6 cellular contexts compared by ENCODE assay signal in genomic region chr4:79999048-79999447, GRCh38.
DNase-seq lines count a peak whose midpoint lies in the region; ATAC-seq and TF ChIP-seq lines count a peak whose summit lies in the region.
"Not testable (repeated sequence)": the region's sequence is repeated elsewhere in the genome, so short reads cannot be mapped to it uniquely, and the experiment has no call there.

No MANE protein-coding gene starts in this region.

- DNase-seq in CD4-positive, alpha-beta memory T cell; HFFc6; endothelial cell (ENCODE audit: low spot score); stimulated activated effector memory CD8-positive, alpha-beta T cell treated with anti-CD3 and anti-CD28 coated beads, Interleukin-12 subunit alpha, Interleukin-12 subunit beta, amount 100 ng/mL, for 72 hours (ENCODE audit: low spot score in 2 of 2): not testable (repeated sequence)
- peak; percentile 7 for DNase-seq in activated CD4-positive, alpha-beta T cell treated with anti-CD3 and anti-CD28 coated beads for 36 hours
- DNase-seq in activated naive CD4-positive, alpha-beta T cell treated with anti-CD3 and anti-CD28 coated beads for 36 hours: peak; percentile 27

- H3K27me3 Mint-ChIP-seq in CD4-positive, alpha-beta memory T cell; HFFc6 (ENCODE audit: insufficient read depth); activated CD4-positive, alpha-beta T cell treated with anti-CD3 and anti-CD28 coated beads for 36 hours; activated naive CD4-positive, alpha-beta T cell treated with anti-CD3 and anti-CD28 coated beads for 36 hours (ENCODE audit: low read depth); endothelial cell (ENCODE audit: unreplicated experiment): not testable (repeated sequence)

- not testable (repeated sequence) for H3K4me3 Mint-ChIP-seq in CD4-positive, alpha-beta memory T cell; HFFc6; activated CD4-positive, alpha-beta T cell treated with anti-CD3 and anti-CD28 coated beads for 36 hours; activated naive CD4-positive, alpha-beta T cell treated with anti-CD3 and anti-CD28 coated beads for 36 hours; stimulated activated effector memory CD8-positive, alpha-beta T cell treated with anti-CD3 and anti-CD28 coated beads, Interleukin-12 subunit alpha, Interleukin-12 subunit beta, amount 100 ng/mL, for 72 hours
- peak overlapping the region; percentile 21 for H3K4me3 Mint-ChIP-seq in endothelial cell (ENCODE audit: unreplicated experiment)

- peak overlapping the region in 5 of 7 donors; percentile 13 to 64 (median 41) for H3K27ac Mint-ChIP-seq in CD4-positive, alpha-beta memory T cell
- H3K27ac Mint-ChIP-seq in HFFc6: peak overlapping the region; percentile 8; the same call in 1 of the 2 replicates
- not testable (repeated sequence) for H3K27ac Mint-ChIP-seq in activated CD4-positive, alpha-beta T cell treated with anti-CD3 and anti-CD28 coated beads for 36 hours; activated naive CD4-positive, alpha-beta T cell treated with anti-CD3 and anti-CD28 coated beads for 36 hours
- peak overlapping the region; percentile 81 for H3K27ac Mint-ChIP-seq in endothelial cell (ENCODE audit: unreplicated experiment)
- peak overlapping the region; percentile 60 for H3K27ac Mint-ChIP-seq in stimulated activated effector memory CD8-positive, alpha-beta T cell treated with anti-CD3 and anti-CD28 coated beads, Interleukin-12 subunit alpha, Interleukin-12 subunit beta, amount 100 ng/mL, for 72 hours

- POLR2A ChIA-PET in CD4-positive, alpha-beta memory T cell (lab: Charles Lee; ENCODE audit: partially characterized antibody); activated CD4-positive, alpha-beta T cell treated with anti-CD3 and anti-CD28 coated beads for 36 hours (lab: Charles Lee): not testable (repeated sequence)

- not testable (repeated sequence) for H3K27ac ChIP-seq in CD4-positive, alpha-beta memory T cell (ENCODE audit: low read depth, low read length)

- CTCF ChIA-PET in CD4-positive, alpha-beta memory T cell (lab: Charles Lee; ENCODE audit: partially characterized antibody): not testable (repeated sequence)
- CTCF ChIA-PET in activated CD4-positive, alpha-beta T cell treated with anti-CD3 and anti-CD28 coated beads for 36 hours (lab: Charles Lee): interaction anchor here (1.0 kb wide), 1 partner anchor 127 kb away, joined by 3 read pairs; no protein-coding TSS in a partner anchor
- CTCF ChIA-PET in activated naive CD4-positive, alpha-beta T cell treated with anti-CD3 and anti-CD28 coated beads for 36 hours (lab: Charles Lee): interaction anchor here (1.2 kb wide), 1 partner anchor 50 kb away, joined by 3 read pairs; no protein-coding TSS in a partner anchor

- peaks cover 31 to 47% of the 10 kb centered on the region in 2 donors for H3K36me3 Mint-ChIP-seq in CD4-positive, alpha-beta memory T cell
- H3K36me3 Mint-ChIP-seq in HFFc6 (ENCODE audit: low read depth) (peaks cover 47% of the 10 kb centered on the region), endothelial cell (ENCODE audit: low read depth, unreplicated experiment) (peaks cover 36% of the 10 kb centered on the region)
- peaks cover 18% of the 10 kb centered on the region for H3K36me3 Mint-ChIP-seq in activated CD4-positive, alpha-beta T cell treated with anti-CD3 and anti-CD28 coated beads for 36 hours (ENCODE audit: low read depth)
- peaks cover 13% of the 10 kb centered on the region for H3K36me3 Mint-ChIP-seq in activated naive CD4-positive, alpha-beta T cell treated with anti-CD3 and anti-CD28 coated beads for 36 hours (ENCODE audit: low read depth)
- H3K36me3 Mint-ChIP-seq in stimulated activated effector memory CD8-positive, alpha-beta T cell treated with anti-CD3 and anti-CD28 coated beads, Interleukin-12 subunit alpha, Interleukin-12 subunit beta, amount 100 ng/mL, for 72 hours: not testable (repeated sequence)

- not testable (repeated sequence) for H3K4me3 ChIP-seq in CD4-positive, alpha-beta memory T cell (ENCODE audit: low read length in 2 of 2)

- peaks cover 20 to 45% (median 28%) of the 10 kb centered on the region in 4 donors for H3K4me1 Mint-ChIP-seq in CD4-positive, alpha-beta memory T cell
- H3K4me1 Mint-ChIP-seq in HFFc6 (ENCODE audit: low read depth) (peaks cover 25% of the 10 kb centered on the region), endothelial cell (ENCODE audit: unreplicated experiment) (peaks cover 42% of the 10 kb centered on the region)
- H3K4me1 Mint-ChIP-seq in activated CD4-positive, alpha-beta T cell treated with anti-CD3 and anti-CD28 coated beads for 36 hours: peaks cover 22% of the 10 kb centered on the region
- peaks cover 27% of the 10 kb centered on the region for H3K4me1 Mint-ChIP-seq in activated naive CD4-positive, alpha-beta T cell treated with anti-CD3 and anti-CD28 coated beads for 36 hours (ENCODE audit: low read depth)
- H3K4me1 Mint-ChIP-seq in stimulated activated effector memory CD8-positive, alpha-beta T cell treated with anti-CD3 and anti-CD28 coated beads, Interleukin-12 subunit alpha, Interleukin-12 subunit beta, amount 100 ng/mL, for 72 hours: not testable (repeated sequence)

- H3K9me3 ChIP-seq in CD4-positive, alpha-beta memory T cell (ENCODE audit: control insufficient read depth in 1 of 2, low read length in 2 of 2): not testable (repeated sequence)

- not testable (repeated sequence) for H3K9me3 Mint-ChIP-seq in CD4-positive, alpha-beta memory T cell; HFFc6; activated CD4-positive, alpha-beta T cell treated with anti-CD3 and anti-CD28 coated beads for 36 hours (ENCODE audit: low read depth); activated naive CD4-positive, alpha-beta T cell treated with anti-CD3 and anti-CD28 coated beads for 36 hours; endothelial cell (ENCODE audit: unreplicated experiment); stimulated activated effector memory CD8-positive, alpha-beta T cell treated with anti-CD3 and anti-CD28 coated beads, Interleukin-12 subunit alpha, Interleukin-12 subunit beta, amount 100 ng/mL, for 72 hours

- TF ChIP-seq CTCF in HFFc6 (IDR thresholded peaks at IDR 0.05); endothelial cell (IDR thresholded peaks at IDR 0.05; ENCODE audit: unreplicated experiment): not testable (repeated sequence)

- ATAC-seq in activated CD4-positive, alpha-beta T cell treated with anti-CD3 and anti-CD28 coated beads for 36 hours; stimulated activated effector memory CD8-positive, alpha-beta T cell treated with anti-CD3 and anti-CD28 coated beads, Interleukin-12 subunit alpha, Interleukin-12 subunit beta, amount 100 ng/mL, for 72 hours: not testable (repeated sequence)

- not testable (repeated sequence) for H3K36me3 ChIP-seq in CD4-positive, alpha-beta memory T cell (ENCODE audit: insufficient read depth, low read length)

- H3K4me1 ChIP-seq in CD4-positive, alpha-beta memory T cell (ENCODE audit: insufficient read depth, low read length): not testable (repeated sequence)

- intact Hi-C loops in CD4-positive, alpha-beta memory T cell (cut with micrococcal nuclease); activated CD4-positive, alpha-beta T cell treated with anti-CD3 and anti-CD28 coated beads for 36 hours (cut with DNase I, micrococcal nuclease); activated naive CD4-positive, alpha-beta T cell treated with anti-CD3 and anti-CD28 coated beads for 36 hours (cut with micrococcal nuclease): not testable (repeated sequence)

- H3K27me3 ChIP-seq in CD4-positive, alpha-beta memory T cell (ENCODE audit: insufficient read depth, low read length): not testable (repeated sequence)
